ENCODE assay signal across 25 cellular contexts in genomic region chr7:26179422-26179821, GRCh38.
"Had no signal": no experiment of that assay in that cellular context is flagged by ENCODE, and none has a peak within 500 bp of the region (broad histone marks: within the 10 kb centered on the region; RNA-seq: fewer than 3 reads in every experiment).

No MANE protein-coding gene starts in this region.

- H3K27me3 ChIP-seq: testis had no signal

- H3K9me3 ChIP-seq: lower lobe of right lung, testis had no signal

- H3K4me3 ChIP-seq: lower lobe of right lung, skin epidermis, testis had no signal

- H3K36me3 ChIP-seq: lower lobe of right lung had no signal

- H3K9me3 Mint-ChIP-seq: activated naive CD8-positive, alpha-beta T cell treated with anti-CD3 and anti-CD28 coated beads, Interleukin-2, amount 10 ng/mL, durations not matched to agents 7 days and 5 days; natural killer cell treated with Interleukin-12 subunit alpha and Interleukin-12 subunit beta and Interleukin-15 and Interleukin-18, amount 100 ng/mL, for 72 hours; type B pancreatic cell had no signal

- H3K4me3 Mint-ChIP-seq: activated CD8-positive, alpha-beta memory T cell treated with anti-CD3 and anti-CD28 coated beads, Interleukin-2, amount 10 ng/mL, durations not matched to agents 7 days and 5 days; activated naive CD8-positive, alpha-beta T cell treated with anti-CD3 and anti-CD28 coated beads, Interleukin-2, amount 10 ng/mL, durations not matched to agents 7 days and 5 days; brain; natural killer cell treated with Interleukin-12 subunit alpha and Interleukin-12 subunit beta and Interleukin-15 and Interleukin-18, amount 100 ng/mL, for 72 hours; type B pancreatic cell had no signal

- H3K27me3 Mint-ChIP-seq: activated CD8-positive, alpha-beta memory T cell treated with anti-CD3 and anti-CD28 coated beads, Interleukin-2, amount 10 ng/mL, durations not matched to agents 7 days and 5 days; activated naive CD8-positive, alpha-beta T cell treated with anti-CD3 and anti-CD28 coated beads, Interleukin-2, amount 10 ng/mL, durations not matched to agents 7 days and 5 days; natural killer cell treated with Interleukin-12 subunit alpha and Interleukin-12 subunit beta and Interleukin-15 and Interleukin-18, amount 100 ng/mL, for 72 hours; type B pancreatic cell had no signal

- DNase-seq: activated CD4-positive, alpha-beta T cell treated with anti-CD3 and anti-CD28 coated beads for 1 hour; activated CD4-positive, alpha-beta T cell treated with anti-CD3 and anti-CD28 coated beads, Interleukin-2, amount 50 U/mL, for 48 hours; activated CD8-positive, alpha-beta memory T cell treated with anti-CD3 and anti-CD28 coated beads, Interleukin-2, amount 10 ng/mL, durations not matched to agents 7 days and 5 days; activated gamma-delta T cell; activated naive CD8-positive, alpha-beta T cell treated with anti-CD3 and anti-CD28 coated beads, Interleukin-2, amount 10 ng/mL, durations not matched to agents 7 days and 5 days; activated T-cell treated with anti-CD3 and anti-CD28 coated beads, Interleukin-2, amount 50 U/mL, for 1 hour; amygdala; caudate nucleus; foreskin fibroblast; hypothalamus; islet precursor cell; left colon; lower lobe of right lung; nucleus accumbens; posterior cingulate gyrus; stimulated activated CD4-positive, alpha-beta T cell treated with anti-CD3 and anti-CD28 coated beads, Interleukin-15, amount 100 ng/mL, for 24 hours; stimulated activated CD4-positive, alpha-beta T cell treated with anti-CD3 and anti-CD28 coated beads, Interleukin-2, amount 100 ng/mL, for 48 hours; T-helper 2 cell; testis had no signal

- H3K27ac Mint-ChIP-seq: activated naive CD8-positive, alpha-beta T cell treated with anti-CD3 and anti-CD28 coated beads, Interleukin-2, amount 10 ng/mL, durations not matched to agents 7 days and 5 days had no signal

- H3K36me3 Mint-ChIP-seq: activated naive CD8-positive, alpha-beta T cell treated with anti-CD3 and anti-CD28 coated beads, Interleukin-2, amount 10 ng/mL, durations not matched to agents 7 days and 5 days; type B pancreatic cell had no signal

- H3K27ac ChIP-seq: epithelial cell of prostate, skin epidermis, testis, VCaP had no signal
